12 cellular contexts compared by ENCODE assay signal in the genomic region with DNA sequence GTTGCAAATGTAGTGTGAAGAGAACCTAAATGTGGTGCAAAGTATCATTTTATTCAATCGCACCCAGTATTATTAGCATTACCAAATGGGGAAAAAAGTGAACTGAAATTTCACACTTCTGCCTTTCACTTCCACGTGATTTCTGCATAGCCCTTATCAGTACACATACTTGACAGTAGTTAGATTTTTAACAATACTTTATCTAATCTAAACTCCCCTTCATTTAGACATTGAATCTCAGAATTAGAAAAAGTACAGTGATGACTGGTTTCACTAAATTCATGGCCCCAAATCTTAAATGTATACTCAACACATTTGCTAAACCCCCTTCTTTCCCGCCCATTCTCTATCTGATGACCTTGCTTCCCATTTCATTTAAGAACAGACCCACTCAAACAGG. TPM values are rescaled to one million over a fixed set of nuclear protein-coding genes. Genes with fewer than 3 reads are reported as not detected.
DNase-seq lines count a peak whose midpoint lies in the region; ATAC-seq lines count a peak whose summit lies in the region.
"Had no signal": no experiment of that assay in that cellular context is flagged by ENCODE, and none has a peak within 500 bp of the region (broad histone marks: within the 10 kb centered on the region; RNA-seq: fewer than 3 reads in every experiment).

No MANE protein-coding gene starts in this region.

- DNase-seq in immature natural killer cell (no peak), dermis blood vessel endothelial cell (no peak), LoVo (ENCODE audit: low spot score) (no peak), NCI-H69 (lab: John Stamatoyannopoulos, UW) (no peak)
- DNase-seq: activated naive CD8-positive, alpha-beta T cell treated with anti-CD3 and anti-CD28 coated beads, Interleukin-2, amount 10 ng/mL, durations not matched to agents 7 days and 5 days; COR-L47; nucleus accumbens; upper lobe of left lung had no signal

- peaks cover 0 to 1% (median 0%) of the 10 kb centered on the region in 3 donors for H3K27me3 Mint-ChIP-seq in immature natural killer cell (ENCODE audit: low read depth in 3 of 3)
- H3K27me3 Mint-ChIP-seq: activated naive CD8-positive, alpha-beta T cell treated with anti-CD3 and anti-CD28 coated beads, Interleukin-2, amount 10 ng/mL, durations not matched to agents 7 days and 5 days had no signal

- ATAC-seq in GM18858 (IDR thresholded peaks at IDR 0.05; ENCODE audit: unreplicated experiment) = peak; percentile 49
- peak; percentile 55 for ATAC-seq in GM21529 (IDR thresholded peaks at IDR 0.05; ENCODE audit: unreplicated experiment)
- peak; percentile 50 for ATAC-seq in HG03139 (IDR thresholded peaks at IDR 0.05; ENCODE audit: unreplicated experiment)
- no peak for ATAC-seq in activated CD4-positive, CD25-positive, alpha-beta regulatory T cell treated with anti-CD3 and anti-CD28 coated beads, Interleukin-2, amount 50 U/mL, for 24 hours

- peak overlapping the region; percentile 37 to 62 (median 54) for H3K27ac Mint-ChIP-seq in immature natural killer cell
- H3K27ac Mint-ChIP-seq: activated naive CD8-positive, alpha-beta T cell treated with anti-CD3 and anti-CD28 coated beads, Interleukin-2, amount 10 ng/mL, durations not matched to agents 7 days and 5 days had no signal

- peaks cover 39 to 59% of the 10 kb centered on the region in 2 donors for H3K4me1 Mint-ChIP-seq in immature natural killer cell

- H3K9me3 Mint-ChIP-seq in immature natural killer cell = no peaks in the 10 kb centered on the region

- peaks cover 19 to 31% (median 24%) of the 10 kb centered on the region in 3 donors for H3K36me3 Mint-ChIP-seq in immature natural killer cell

- H3K4me3 Mint-ChIP-seq in immature natural killer cell = peak overlapping the region in 4 of 5 donors; percentile 1 to 33 (median 22)
- H3K4me3 Mint-ChIP-seq: activated naive CD8-positive, alpha-beta T cell treated with anti-CD3 and anti-CD28 coated beads, Interleukin-2, amount 10 ng/mL, durations not matched to agents 7 days and 5 days had no signal

RNA-seq across cellular contexts. Expression of a gene that starts 14.3 kb away (rescaled TPM):
- polyA plus RNA-seq in immature natural killer cell = 10 to 100 TPM; 25.5 to 37.2 (median 29.8) TPM
- 55.1 and 58.9 TPM in 2 replicates for total RNA-seq in dermis blood vessel endothelial cell

RNA-seq across cellular contexts. Expression of a gene that starts 39.4 kb away (rescaled TPM):
- not detected for polyA plus RNA-seq in immature natural killer cell
- total RNA-seq in dermis blood vessel endothelial cell = not detected in 2 replicates
- total RNA-seq: activated naive CD8-positive, alpha-beta T cell treated with anti-CD3 and anti-CD28 coated beads, Interleukin-2, amount 10 ng/mL, durations not matched to agents 7 days and 5 days; upper lobe of left lung had no signal

RNA-seq across cellular contexts. Expression of a gene that starts 53.8 kb away (rescaled TPM):
- not detected for polyA plus RNA-seq in immature natural killer cell
- not detected in 2 replicates for total RNA-seq in dermis blood vessel endothelial cell
- total RNA-seq: activated naive CD8-positive, alpha-beta T cell treated with anti-CD3 and anti-CD28 coated beads, Interleukin-2, amount 10 ng/mL, durations not matched to agents 7 days and 5 days; upper lobe of left lung had no signal

Comparison
In these comparisons a context has a peak if more than half of its experiments do, and no peak if none do; other contexts are left out.
1. ATAC-seq: peak in GM18858 (single experiment), GM21529 (single experiment) and HG03139 (single experiment); none in activated CD4-positive, CD25-positive, alpha-beta regulatory T cell treated with anti-CD3 and anti-CD28 coated beads, Interleukin-2, amount 50 U/mL, for 24 hours (0 of 2).